Comparison of ENCODE assay signal across 16 cellular contexts in genomic region chr14:36757730-36758286, GRCh38.
A peak's percentile ranks its signal among the peaks of the same experiment; 100 is the strongest.
DNase-seq lines count a peak whose midpoint lies in the region; ATAC-seq, FAIRE-seq and TF ChIP-seq lines count a peak whose summit lies in the region.
"Had no signal": no experiment of that assay in that cellular context is flagged by ENCODE, and none has a peak within 500 bp of the region (broad histone marks: within the 10 kb centered on the region; RNA-seq: fewer than 3 reads in every experiment).

No MANE protein-coding gene starts in this region.

- in situ Hi-C loops in mammary epithelial cell (cut with MboI; ENCODE audit: low sequenced_read_pairs in 2 of 2) = no loop called here

- H3K9me3 ChIP-seq in PC-3 (ENCODE audit: low read length) = no peaks in the 10 kb centered on the region
- no peaks in the 10 kb centered on the region for H3K9me3 ChIP-seq in esophagus squamous epithelium
- no peaks in the 10 kb centered on the region for H3K9me3 ChIP-seq in mammary epithelial cell (replicated peaks; ENCODE audit: insufficient read depth, low read length)

- 10 to 43% methylated on average over 1 to 2 of the region's 3 CpGs for WGBS in esophagus squamous epithelium, 2 donors
- WGBS in mammary epithelial cell (ENCODE audit: low coverage, missing lambda C conversion rate) = 97% methylated on average over 3 of the region's 3 CpGs

- BruUV-seq in PC-3 (replicated peaks; lab: Mats Ljungman, UMichigan) (no TSS peak), mammary epithelial cell (replicated peaks; lab: Mats Ljungman, UMichigan) (no TSS peak)

- no peak for FAIRE-seq in bronchial epithelial cell (lab: Jason Lieb, UNC)
- FAIRE-seq: H1, HTR-8/SVneo had no signal

- H3K9ac ChIP-seq in PC-3 (ENCODE audit: low read length) (no peak overlapping the region), mammary epithelial cell (ENCODE audit: insufficient read depth, low read length) (no peak overlapping the region)
- H3K9ac ChIP-seq: BLaER1 had no signal

- no peak for TF ChIP-seq CTCF in PC-3 (conservative IDR thresholded peaks at IDR 0.05; ENCODE audit: low read depth, low read length)
- no peak for TF ChIP-seq CTCF in bronchial epithelial cell (IDR thresholded peaks at IDR 0.05; ENCODE audit: insufficient read depth, low read length, severe bottlenecking)
- no peak for TF ChIP-seq CTCF in esophagus squamous epithelium (IDR thresholded peaks at IDR 0.05)
- no peak for TF ChIP-seq CTCF in mammary epithelial cell (conservative IDR thresholded peaks at IDR 0.05 in 1 of 2, IDR thresholded peaks at IDR 0.05 in 1 of 2; ENCODE audit: extremely low read depth in 1 of 2, insufficient read depth in 1 of 2, low read depth in 1 of 2, low read length in 2 of 2)

- POLR2A ChIA-PET in PC-3 (lab: Charles Lee; ENCODE audit: unreplicated experiment) = no interaction called here

- CTCF ChIA-PET in PC-3 (lab: Charles Lee) = no interaction called here
- CTCF ChIA-PET in mammary epithelial cell (lab: Charles Lee; ENCODE audit: low non-redundant PET) = interaction anchor here (0.6 kb wide), 2 partner anchors 10 to 195 kb away, joined by 3 to 5 read pairs; no protein-coding TSS in a partner anchor

- no peaks in the 10 kb centered on the region for H3K36me3 ChIP-seq in PC-3 (ENCODE audit: low read depth, low read length)
- no peaks in the 10 kb centered on the region for H3K36me3 ChIP-seq in bronchial epithelial cell (ENCODE audit: control insufficient read depth, insufficient read depth, low read length)
- H3K36me3 ChIP-seq in esophagus squamous epithelium = no peaks in the 10 kb centered on the region
- H3K36me3 ChIP-seq in mammary epithelial cell (ENCODE audit: insufficient read depth, low read length) = no peaks in the 10 kb centered on the region
- H3K36me3 ChIP-seq: BLaER1 had no signal

- peak; percentile 80 for ATAC-seq in PC-3

- no peaks in the 10 kb centered on the region for H3F3A ChIP-seq in PC-3 (ENCODE audit: low read length, unreplicated experiment)

- no peaks in the 10 kb centered on the region for H3K9me2 ChIP-seq in PC-3 (replicated peaks; ENCODE audit: low read length)

- H3K4me2 ChIP-seq in PC-3 (ENCODE audit: low read length) (no peak overlapping the region), mammary epithelial cell (ENCODE audit: insufficient read depth, low read depth, low read length) (no peak overlapping the region)
- H3K4me2 ChIP-seq: BLaER1 had no signal

- H3K27me3 ChIP-seq in PC-3 (ENCODE audit: low read length) (no peaks in the 10 kb centered on the region), bronchial epithelial cell (ENCODE audit: control insufficient read depth, insufficient read depth, low read length) (no peaks in the 10 kb centered on the region), esophagus squamous epithelium (no peaks in the 10 kb centered on the region), mammary epithelial cell (ENCODE audit: insufficient read depth, low read length) (peaks cover 2% of the 10 kb centered on the region)
- H3K27me3 ChIP-seq: BLaER1 had no signal

- no peak for TF ChIP-seq POLR2A in esophagus squamous epithelium (IDR thresholded peaks at IDR 0.05)

- H3K4me1 ChIP-seq in PC-3 (ENCODE audit: insufficient read depth, low read length) (no peaks in the 10 kb centered on the region), esophagus squamous epithelium (peaks cover 0 to 63% (median 5%) of the 10 kb centered on the region in 3 donors), mammary epithelial cell (ENCODE audit: insufficient read depth, low read length) (no peaks in the 10 kb centered on the region)
- H3K4me1 ChIP-seq: BLaER1 had no signal

- dilution Hi-C loops in mammary epithelial cell (cut with HindIII; ENCODE audit: low sequenced_read_pairs) = no loop called here

- no peaks in the 10 kb centered on the region for H3K79me2 ChIP-seq in PC-3 (ENCODE audit: low read length)
- H3K79me2 ChIP-seq in mammary epithelial cell (ENCODE audit: insufficient read depth, low read length) = no peaks in the 10 kb centered on the region

- H3K4me3 ChIP-seq in PC-3 (ENCODE audit: low read length) = no peak overlapping the region
- H3K4me3 ChIP-seq in bronchial epithelial cell (ENCODE audit: low read depth, low read length) = no peak overlapping the region
- no peak overlapping the region for H3K4me3 ChIP-seq in esophagus squamous epithelium
- H3K4me3 ChIP-seq in mammary epithelial cell (replicated peaks in 1 of 3; ENCODE audit: insufficient read depth in 1 of 3, low read depth in 2 of 3, low read length in 3 of 3) = no peak overlapping the region
- H3K4me3 ChIP-seq: BLaER1 had no signal

- DNase-seq in Daoy (ENCODE audit: low read depth) (peak; percentile 67), PC-3 (peak; percentile 45), bronchial epithelial cell (ENCODE audit: low read depth) (peak; percentile 46), esophagus squamous epithelium (lab: John Stamatoyannopoulos, UW) (no peak), mammary epithelial cell (no peak), NOMO-1 (lab: John Stamatoyannopoulos, UW; ENCODE audit: unreplicated experiment in 2 of 2) (no peak), NCI-H1436 treated with DMSO at 0.1 percent for 48 hours (lab: John Stamatoyannopoulos, UW) (no peak)
- DNase-seq in activated T-cell treated with anti-CD3 and anti-CD28 coated beads, Interleukin-2, amount 50 U/mL, for 1 hour = no peak
- DNase-seq: 8988T; CD4-positive, alpha-beta memory T cell; DMS153; GF-D8; H9 had no signal

- no peaks in the 10 kb centered on the region for H4K20me1 ChIP-seq in PC-3 (ENCODE audit: low read length)
- no peaks in the 10 kb centered on the region for H4K20me1 ChIP-seq in mammary epithelial cell (ENCODE audit: insufficient read depth, low read length)
- H4K20me1 ChIP-seq: BLaER1 had no signal

- intact Hi-C loops in PC-3 (cut with micrococcal nuclease) (no loop called here), esophagus squamous epithelium (cut with DNase I) (no loop called here), mammary epithelial cell (cut with micrococcal nuclease) (no loop called here)

- H2AFZ ChIP-seq in PC-3 (ENCODE audit: low read length) = no peak overlapping the region
- no peak overlapping the region for H2AFZ ChIP-seq in mammary epithelial cell (ENCODE audit: low read depth, low read length)

- H3K27ac ChIP-seq in PC-3 (ENCODE audit: low read length) (no peak overlapping the region), esophagus squamous epithelium (peak overlapping the region; percentile 21 to 84 (median 75)), mammary epithelial cell (ENCODE audit: insufficient read depth, low read depth, low read length) (no peak overlapping the region)
- H3K27ac ChIP-seq: BLaER1 had no signal

Comparison
In these comparisons a context has a peak if more than half of its experiments do, and no peak if none do; other contexts are left out.
1. DNase-seq: peak in Daoy (single experiment), PC-3 (single experiment) and bronchial epithelial cell (single experiment); none in esophagus squamous epithelium (single experiment), mammary epithelial cell (single experiment), activated T-cell treated with anti-CD3 and anti-CD28 coated beads, Interleukin-2, amount 50 U/mL, for 1 hour (single experiment), NOMO-1 (0 of 2) and NCI-H1436 treated with DMSO at 0.1 percent for 48 hours (single experiment).
2. H3K27ac ChIP-seq: peak in esophagus squamous epithelium (4 of 4); none in PC-3 (single experiment) and mammary epithelial cell (single experiment).